8 cellular contexts compared by ENCODE assay signal in the genomic region with DNA sequence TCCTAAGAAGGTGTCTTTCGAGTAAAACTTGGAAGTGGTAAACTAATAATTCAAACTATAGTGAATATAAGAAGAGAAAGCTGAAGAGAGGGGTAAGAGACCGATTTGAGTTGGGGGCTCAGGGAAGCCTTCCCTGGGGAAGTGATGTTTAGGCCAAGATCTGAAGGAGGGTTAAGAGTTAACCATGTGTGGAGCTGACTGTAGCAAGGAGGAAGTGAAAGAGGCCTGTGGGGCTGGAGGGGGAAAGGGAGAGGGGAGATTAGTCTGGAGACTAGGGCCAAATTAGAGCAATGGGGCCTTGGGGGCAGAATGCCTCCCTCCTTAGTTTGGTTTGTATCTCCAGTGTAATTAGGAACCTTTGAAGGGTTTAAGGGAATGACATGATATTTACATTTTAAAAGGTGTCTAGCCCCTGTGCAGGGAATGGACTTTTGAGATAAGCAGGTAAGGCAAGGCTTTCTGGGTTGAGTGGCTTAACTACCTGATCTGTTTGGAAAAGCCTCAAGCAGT. TPM values are rescaled to one million over a fixed set of nuclear protein-coding genes. Genes with fewer than 3 reads are reported as not detected.
A peak's percentile ranks its signal among the peaks of the same experiment; 100 is the strongest.
DNase-seq lines count a peak whose midpoint lies in the region; ATAC-seq and TF ChIP-seq lines count a peak whose summit lies in the region.

No MANE protein-coding gene starts in this region.

- no peaks in the 10 kb centered on the region for H3K9me2 ChIP-seq in GM23248 (ENCODE audit: insufficient read depth)

- peaks cover 14% of the 10 kb centered on the region; the same call in 1 of the 2 replicates for H4K20me1 ChIP-seq in GM23248 (ENCODE audit: insufficient read depth)

- H3K4me3 ChIP-seq in GM23248 (peak overlapping the region; percentile 99), Panc1 (ENCODE audit: low read depth in 2 of 2, low read length in 2 of 2) (peak overlapping the region; percentile 89 to 100), tibial nerve (peak overlapping the region in 1 of 4 donors; percentile 97)

- H3K27ac ChIP-seq in GM23248 (no peak overlapping the region), Panc1 (ENCODE audit: low read length) (peak overlapping the region; percentile 94), tibial nerve (peak overlapping the region in 3 of 4 donors; percentile 5 to 91 (median 18))

- H3F3A ChIP-seq in GM23248 (ENCODE audit: insufficient read depth) = peaks cover 22% of the 10 kb centered on the region

- H3K9me3 Mint-ChIP-seq in glutamatergic neuron (ENCODE audit: unreplicated experiment) = peaks cover 19% of the 10 kb centered on the region

- peak overlapping the region; percentile 98 for H3K27ac Mint-ChIP-seq in glutamatergic neuron (ENCODE audit: unreplicated experiment)

- ATAC-seq in Panc1 = no peak
- no peak for ATAC-seq in GM21381 (IDR thresholded peaks at IDR 0.05; ENCODE audit: unreplicated experiment)

- H3K79me2 ChIP-seq in GM23248 (ENCODE audit: insufficient read depth) = peaks cover 84% of the 10 kb centered on the region

- H2AFZ ChIP-seq in GM23248 = no peak overlapping the region

- peak; percentile 40 for DNase-seq in GDM1 (lab: John Stamatoyannopoulos, UW)
- DNase-seq in GM23248 = no peak
- no peak for DNase-seq in Panc1 (ENCODE audit: low read depth, low spot score)
- DNase-seq in glutamatergic neuron = no peak
- DNase-seq in tibial nerve (ENCODE audit: low spot score in 2 of 2) = no peak
- DNase-seq in G401 (ENCODE audit: low spot score) = no peak
- DNase-seq in SW480 (ENCODE audit: low spot score) = no peak

- H3K4me1 ChIP-seq in GM23248 (ENCODE audit: insufficient read depth) = peaks cover 24% of the 10 kb centered on the region
- peaks cover 31% of the 10 kb centered on the region for H3K4me1 ChIP-seq in Panc1 (ENCODE audit: control insufficient read depth, insufficient read depth, low read length)
- H3K4me1 ChIP-seq in tibial nerve = peaks cover 0 to 71% (median 38%) of the 10 kb centered on the region in 4 donors

- TF ChIP-seq CTCF in Panc1 (IDR thresholded peaks at IDR 0.05) = no peak
- TF ChIP-seq CTCF in glutamatergic neuron (IDR thresholded peaks at IDR 0.05; ENCODE audit: partially characterized antibody, unreplicated experiment) = no peak
- no peak for TF ChIP-seq CTCF in tibial nerve (IDR thresholded peaks at IDR 0.05)

- peak overlapping the region; percentile 90 for H3K9ac ChIP-seq in GM23248

- H3K4me3 Mint-ChIP-seq in glutamatergic neuron (ENCODE audit: unreplicated experiment) = peak overlapping the region; percentile 94

- H3K36me3 ChIP-seq in GM23248 (ENCODE audit: low read depth) (no peaks in the 10 kb centered on the region), Panc1 (ENCODE audit: control insufficient read depth, insufficient read depth, low read length) (no peaks in the 10 kb centered on the region; the same call in 1 of the 2 replicates), tibial nerve (no peaks in the 10 kb centered on the region)

- H3K27me3 ChIP-seq in GM23248 (replicated peaks; ENCODE audit: insufficient read depth) (no peaks in the 10 kb centered on the region), Panc1 (ENCODE audit: control insufficient read depth, insufficient read depth, low read length) (no peaks in the 10 kb centered on the region), tibial nerve (no peaks in the 10 kb centered on the region)

- peak overlapping the region; percentile 96 for H3K4me2 ChIP-seq in GM23248 (ENCODE audit: unreplicated experiment)

- in situ Hi-C loops in GM23248 (cut with MboI) (no loop called here), Panc1 (cut with HindIII; ENCODE audit: low pct_unique_long_range_greater_than_20kb, low sequenced_read_pairs) (no loop called here), G401 (cut with HindIII; ENCODE audit: low sequenced_read_pairs) (no loop called here)

- peaks cover 13% of the 10 kb centered on the region for H3K27me3 Mint-ChIP-seq in glutamatergic neuron (ENCODE audit: unreplicated experiment)

- WGBS in GM23248 (ENCODE audit: low coverage in 1 of 2, low lambda C conversion rate in 2 of 2, missing lambda C conversion rate in 2 of 2), 2 experiments = 38% methylated on average over 2 of the region's 2 CpGs
- WGBS in tibial nerve, 2 donors = 23 to 51% methylated on average over 2 of the region's 2 CpGs

- intact Hi-C loops in Panc1 (cut with micrococcal nuclease; ENCODE audit: unreplicated experiment) = no loop called here

- BruUV-seq in Panc1 (replicated peaks; lab: Mats Ljungman, UMichigan) = no TSS peak

- TF ChIP-seq EP300 in tibial nerve (IDR thresholded peaks at IDR 0.05) = no peak

- POLR2A ChIA-PET in Panc1 (lab: Charles Lee) = interaction anchor here (0.6 kb wide), 1 partner anchor 14 kb away, joined by 13 read pairs; no protein-coding TSS in a partner anchor

- H3K9me3 ChIP-seq in GM23248 (ENCODE audit: low read depth) (no peaks in the 10 kb centered on the region), Panc1 (ENCODE audit: control insufficient read depth, insufficient read depth, low read depth, low read length) (no peaks in the 10 kb centered on the region), tibial nerve (no peaks in the 10 kb centered on the region)

- CTCF ChIA-PET in Panc1 (lab: Charles Lee) = no interaction called here

- H3K4me1 Mint-ChIP-seq in glutamatergic neuron (ENCODE audit: low read depth, unreplicated experiment) = peaks cover 44% of the 10 kb centered on the region

- H3K36me3 Mint-ChIP-seq in glutamatergic neuron (ENCODE audit: unreplicated experiment) = no peaks in the 10 kb centered on the region

- TF ChIP-seq POLR2A in tibial nerve (IDR thresholded peaks at IDR 0.05) = no peak

RNA-seq across cellular contexts. Expression of gene ZNF592, which starts 2.2 kb away (rescaled TPM):
- total RNA-seq in GM23248 (2014; rRNA removed; shearing (Covaris generic)) = 9.8 and 11.6 TPM in 2 replicates
- polyA plus RNA-seq in GM23248 (2016; fragmentation: Nextera tagmentation; extraction: Ambion mirVana) = 7.0 and 7.4 TPM in 2 replicates
- total RNA-seq in Panc1 (2021; ENCODE audit: unreplicated experiment) (34.2 TPM), glutamatergic neuron (ENCODE audit: unreplicated experiment) (42.3 TPM), tibial nerve (10 to 100 TPM; 21.6 to 36.3 (median 32.6) TPM)
- polyA plus RNA-seq in Panc1 (2012; ENCODE audit: insufficient read length) = 25.7 TPM
- total RNA-seq in G401 (2014; rRNA removed; shearing (Covaris generic)) = 3.3 and 6.6 TPM in 2 replicates

RNA-seq across cellular contexts. Expression of gene SEC11A, which starts 34.7 kb away (rescaled TPM):
- total RNA-seq in GM23248 (2014; rRNA removed; shearing (Covaris generic)) = 223 and 257 TPM in 2 replicates
- polyA plus RNA-seq in GM23248 (2016; fragmentation: Nextera tagmentation; extraction: Ambion mirVana) = 214 and 217 TPM in 2 replicates
- total RNA-seq in Panc1 (2021; ENCODE audit: unreplicated experiment) = 164 TPM
- polyA plus RNA-seq in Panc1 (2012; ENCODE audit: insufficient read length) = 132 TPM
- total RNA-seq in glutamatergic neuron (ENCODE audit: unreplicated experiment) = 84.3 TPM
- total RNA-seq in tibial nerve = 100 to 1,000 TPM in 3 of 4 donors, 10 to 100 TPM in 1; 88.2 to 132 (median 119) TPM
- 350 and 354 TPM in 2 replicates for total RNA-seq in G401 (2014; rRNA removed; shearing (Covaris generic))
